Comparison of ENCODE assay signal across 1 cellular context in genomic region chr5:58622884-58623871, GRCh38.
TF ChIP-seq lines count a peak whose summit lies in the region.

No MANE protein-coding gene starts in this region.

TF ChIP-seq in SK-N-SH treated with all-trans-retinoic acid at 6 μM for 48 hours, 23 proteins besides CTCF, POLR2A, EP300 and RAD21:
- TF ChIP-seq PATZ1 (CRISPR knock-in tag; IDR thresholded peaks at IDR 0.05; ENCODE audit: borderline replicate concordance) (no peak), ZFP30 (CRISPR knock-in tag; IDR thresholded peaks at IDR 0.05) (no peak), SNAI2 (CRISPR knock-in tag; IDR thresholded peaks at IDR 0.05) (peak; percentile 51; the same call in 1 of the 2 replicates), GLIS3 (CRISPR knock-in tag; IDR thresholded peaks at IDR 0.05) (no peak), RARB (CRISPR knock-in tag; IDR thresholded peaks at IDR 0.05) (no peak), ZC3H10 (CRISPR knock-in tag; IDR thresholded peaks at IDR 0.05) (no peak), ZNF565 (CRISPR knock-in tag; conservative IDR thresholded peaks at IDR 0.05; ENCODE audit: low read depth) (no peak), OSR1 (CRISPR knock-in tag; IDR thresholded peaks at IDR 0.05) (no peak), ZNF8 (CRISPR knock-in tag; IDR thresholded peaks at IDR 0.05) (no peak), ISL1 (CRISPR knock-in tag; IDR thresholded peaks at IDR 0.05) (peak; percentile 83)
